10 cellular contexts compared by ENCODE assay signal in the genomic region with DNA sequence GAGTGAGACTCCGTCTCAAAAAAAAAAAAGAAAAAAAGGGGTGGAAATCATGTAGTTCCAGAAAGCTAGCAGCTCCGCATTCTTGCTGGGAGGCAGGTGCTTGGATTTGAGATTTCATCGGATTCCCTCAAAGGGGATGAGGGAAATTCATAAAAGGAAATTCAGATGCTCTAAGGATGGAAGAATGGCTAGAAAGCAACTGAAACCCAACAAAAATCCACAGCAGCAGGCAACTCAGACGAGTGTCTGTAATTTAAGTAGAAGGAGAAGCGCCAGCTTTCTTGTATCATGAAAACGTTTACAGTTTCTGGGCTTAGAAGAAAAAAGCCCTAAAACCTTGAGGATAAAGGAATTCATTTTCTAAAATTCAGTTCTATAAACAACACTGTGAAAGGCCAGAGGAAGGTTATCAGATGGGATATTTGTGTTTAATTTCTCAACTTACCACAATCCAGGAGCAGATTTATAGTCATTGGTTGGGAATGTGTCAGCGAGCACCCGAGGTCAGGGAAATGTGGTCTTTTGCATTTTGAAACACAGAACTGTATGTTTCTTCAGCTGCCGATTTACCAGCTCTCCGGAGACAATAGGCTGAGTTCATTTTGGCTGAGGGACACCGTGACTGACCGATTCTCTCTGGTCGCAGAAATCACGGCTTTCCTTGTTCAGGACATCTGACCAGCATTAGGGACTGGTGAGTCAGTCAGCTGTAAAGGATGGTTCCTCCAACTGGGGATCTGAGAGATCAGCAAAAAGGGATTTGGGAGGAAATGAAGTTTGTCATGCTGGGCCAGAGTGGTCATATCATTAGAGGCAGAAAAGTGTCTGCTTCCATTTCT.
A peak's percentile ranks its signal among the peaks of the same experiment; 100 is the strongest.
DNase-seq lines count a peak whose midpoint lies in the region; FAIRE-seq and TF ChIP-seq lines count a peak whose summit lies in the region.
"Had no signal": no experiment of that assay in that cellular context is flagged by ENCODE, and none has a peak within 500 bp of the region (broad histone marks: within the 10 kb centered on the region; RNA-seq: fewer than 3 reads in every experiment).

No MANE protein-coding gene starts in this region.

- no peak overlapping the region for H3K4me3 Mint-ChIP-seq in immature natural killer cell
- H3K4me3 Mint-ChIP-seq in activated naive CD4-positive, alpha-beta T cell treated with anti-CD3 and anti-CD28 coated beads, Interleukin-2, amount 10 ng/mL, durations not matched to agents 7 days and 5 days, result no peak overlapping the region

- H3K9ac ChIP-seq in neuronal stem cell (ENCODE audit: low read depth, low read length, poor library complexity), result no peak overlapping the region

- H3K27ac ChIP-seq in esophagus (ENCODE audit: low read depth in 2 of 2, low read length in 1 of 2) (peak overlapping the region; percentile 38), neuronal stem cell (replicated peaks; ENCODE audit: low read length) (no peak overlapping the region)
- H3K27ac ChIP-seq: C4-2B had no signal

- no peak overlapping the region for H3K18ac ChIP-seq in neuronal stem cell (ENCODE audit: low read length)

- H3K27me3 Mint-ChIP-seq in immature natural killer cell (ENCODE audit: low read depth in 3 of 3), result peaks cover 14 to 18% (median 17%) of the 10 kb centered on the region in 3 donors
- H3K27me3 Mint-ChIP-seq in activated naive CD4-positive, alpha-beta T cell treated with anti-CD3 and anti-CD28 coated beads, Interleukin-2, amount 10 ng/mL, durations not matched to agents 7 days and 5 days, result peaks cover 75% of the 10 kb centered on the region

- no peaks in the 10 kb centered on the region for H3K9me3 ChIP-seq in esophagus (ENCODE audit: control insufficient read depth in 2 of 2, insufficient read depth in 1 of 2, low read depth in 1 of 2, low read length in 1 of 2)
- H3K9me3 ChIP-seq in neuronal stem cell (replicated peaks in 1 of 2; ENCODE audit: control insufficient read depth in 2 of 2, insufficient read depth in 1 of 2, low read depth in 1 of 2, low read length in 2 of 2), result no peaks in the 10 kb centered on the region

- POLR2A ChIA-PET in AG04449 (lab: Yijun Ruan, JAX), result interaction anchor here (0.7 to 1.3 kb wide), 2 partner anchors 21 to 60 kb away, joined by 3 read pairs; no protein-coding TSS in a partner anchor

- H3K27me3 ChIP-seq in esophagus (ENCODE audit: control insufficient read depth in 1 of 2, insufficient read depth in 2 of 2, low read length in 2 of 2) (no peaks in the 10 kb centered on the region), neuronal stem cell (ENCODE audit: control insufficient read depth in 3 of 3, insufficient read depth in 3 of 3, low read depth in 1 of 3, low read length in 3 of 3) (peaks cover 0 to 16% (median 0%) of the 10 kb centered on the region in 3 experiments)

- H3K23ac ChIP-seq in neuronal stem cell (ENCODE audit: low read depth, low read length, poor library complexity), result no peak overlapping the region

- no peak overlapping the region for H4K8ac ChIP-seq in neuronal stem cell (ENCODE audit: low read depth, low read length)

- no peak overlapping the region for H2BK15ac ChIP-seq in neuronal stem cell (ENCODE audit: low read length)

- no peak for TF ChIP-seq CTCF in AG04449 (IDR thresholded peaks at IDR 0.05; ENCODE audit: insufficient read depth, low read length, missing control alignments)

- H3K4me1 ChIP-seq in esophagus (ENCODE audit: control insufficient read depth in 2 of 2, insufficient read depth in 2 of 2, low read length in 1 of 2) (peaks cover 0 to 3% of the 10 kb centered on the region in 2 donors), neuronal stem cell (ENCODE audit: control insufficient read depth in 2 of 2, insufficient read depth in 1 of 2, low read depth in 1 of 2, low read length in 2 of 2) (peaks cover 0 to 4% of the 10 kb centered on the region in 2 donors)

- H3K79me1 ChIP-seq in neuronal stem cell (ENCODE audit: low read depth, low read length), result no peaks in the 10 kb centered on the region

- peak; percentile 82 for DNase-seq in AG04449 (ENCODE audit: low read depth, low spot score)
- peak; percentile 90 for DNase-seq in RCC 7860 (ENCODE audit: low spot score)
- no peak for DNase-seq in neuronal stem cell (ENCODE audit: low spot score)
- DNase-seq in KG1 (lab: John Stamatoyannopoulos, UW), result no peak
- no peak for DNase-seq in immature natural killer cell
- DNase-seq in activated naive CD4-positive, alpha-beta T cell treated with anti-CD3 and anti-CD28 coated beads, Interleukin-2, amount 10 ng/mL, durations not matched to agents 7 days and 5 days, result no peak
- DNase-seq in AML-193 (lab: John Stamatoyannopoulos, UW), result no peak
- DNase-seq: NCI-H187 had no signal

- CTCF ChIA-PET in AG04449 (lab: Yijun Ruan, JAX), result interaction anchor here (0.7 to 1.4 kb wide), 5 partner anchors 8 to 177 kb away, joined by 3 to 5 read pairs (median 3); no protein-coding TSS in a partner anchor
- CTCF ChIA-PET in activated naive CD4-positive, alpha-beta T cell treated with anti-CD3 and anti-CD28 coated beads, Interleukin-2, amount 10 ng/mL, durations not matched to agents 7 days and 5 days (lab: Charles Lee), result interaction anchor here (1.4 kb wide), 1 partner anchor 122 kb away, joined by 3 read pairs; no protein-coding TSS in a partner anchor

- H3K9me3 Mint-ChIP-seq in immature natural killer cell, result no peaks in the 10 kb centered on the region
- H3K9me3 Mint-ChIP-seq in activated naive CD4-positive, alpha-beta T cell treated with anti-CD3 and anti-CD28 coated beads, Interleukin-2, amount 10 ng/mL, durations not matched to agents 7 days and 5 days, result no peaks in the 10 kb centered on the region

- H4K91ac ChIP-seq in neuronal stem cell (ENCODE audit: low read depth, low read length, poor library complexity), result no peak overlapping the region

- H3K14ac ChIP-seq in neuronal stem cell (ENCODE audit: low read length), result no peak overlapping the region

- 52 to 56% methylated on average over 14 of the region's 14 CpGs for WGBS in esophagus, 2 donors
- WGBS in neuronal stem cell (ENCODE audit: extremely low coverage in 2 of 2, insufficient read length in 2 of 2, insufficient replicate concordance in 1 of 2), 2 donors, result no CpG with 5 or more reads among the region's 14 CpGs

- peaks cover 0 to 5% of the 10 kb centered on the region in 2 donors for H3K4me1 Mint-ChIP-seq in immature natural killer cell
- no peaks in the 10 kb centered on the region for H3K4me1 Mint-ChIP-seq in activated naive CD4-positive, alpha-beta T cell treated with anti-CD3 and anti-CD28 coated beads, Interleukin-2, amount 10 ng/mL, durations not matched to agents 7 days and 5 days

- no peak overlapping the region for H3K4ac ChIP-seq in neuronal stem cell (ENCODE audit: low read length)

- H3K4me3 ChIP-seq in AG04449 (ENCODE audit: low read depth, low read length) (no peak overlapping the region; the same call in 1 of the 2 replicates), esophagus (ENCODE audit: low read depth in 1 of 2, low read length in 2 of 2) (no peak overlapping the region), neuronal stem cell (ENCODE audit: low read length in 2 of 2) (no peak overlapping the region)

- peak; percentile 94 for FAIRE-seq in RCC 7860 (lab: Jason Lieb, UNC)

- H3K36me3 ChIP-seq in esophagus (ENCODE audit: control insufficient read depth in 2 of 2, insufficient read depth in 2 of 2, low read length in 1 of 2) (no peaks in the 10 kb centered on the region), neuronal stem cell (replicated peaks in 1 of 2; ENCODE audit: control insufficient read depth in 2 of 2, insufficient read depth in 2 of 2, low read length in 2 of 2) (no peaks in the 10 kb centered on the region)

- peak overlapping the region in 1 of 6 donors; percentile 59 for H3K27ac Mint-ChIP-seq in immature natural killer cell
- H3K27ac Mint-ChIP-seq in activated naive CD4-positive, alpha-beta T cell treated with anti-CD3 and anti-CD28 coated beads, Interleukin-2, amount 10 ng/mL, durations not matched to agents 7 days and 5 days, result no peak overlapping the region

- H2BK12ac ChIP-seq in neuronal stem cell (ENCODE audit: low read length), result no peak overlapping the region

- peak overlapping the region; percentile 74 for H2AFZ ChIP-seq in neuronal stem cell (ENCODE audit: low read length)

- no peak overlapping the region for H3K4me2 ChIP-seq in neuronal stem cell (ENCODE audit: insufficient read depth, low read length, poor library complexity, severe bottlenecking)

- no peak overlapping the region for H2AK5ac ChIP-seq in neuronal stem cell (ENCODE audit: low read depth, low read length)

- H3K36me3 Mint-ChIP-seq in immature natural killer cell, result peaks cover 0 to 6% (median 0%) of the 10 kb centered on the region in 3 donors
- no peaks in the 10 kb centered on the region for H3K36me3 Mint-ChIP-seq in activated naive CD4-positive, alpha-beta T cell treated with anti-CD3 and anti-CD28 coated beads, Interleukin-2, amount 10 ng/mL, durations not matched to agents 7 days and 5 days

- no peak overlapping the region for H2BK5ac ChIP-seq in neuronal stem cell (ENCODE audit: low read length)

- H2BK120ac ChIP-seq in neuronal stem cell (ENCODE audit: low read depth, low read length), result no peak overlapping the region

Comparison
In these comparisons a context has a peak if more than half of its experiments do, and no peak if none do; other contexts are left out.
1. DNase-seq: peak in AG04449 (single experiment) and RCC 7860 (single experiment); none in neuronal stem cell (single experiment), KG1 (single experiment), immature natural killer cell (0 of 3), activated naive CD4-positive, alpha-beta T cell treated with anti-CD3 and anti-CD28 coated beads, Interleukin-2, amount 10 ng/mL, durations not matched to agents 7 days and 5 days (single experiment) and AML-193 (0 of 2).